1 cellular context compared by ENCODE assay signal in genomic region chr4:110514889-110515479, GRCh38.
TF ChIP-seq lines count a peak whose summit lies in the region.

No MANE protein-coding gene starts in this region.

TF ChIP-seq in K562, 482 proteins besides CTCF, POLR2A, EP300 and RAD21 (continued from another document):
- TF ChIP-seq E2F1 (CRISPR knock-in tag; IDR thresholded peaks at IDR 0.05) (no peak), HNRNPH1 (optimal IDR thresholded peaks at IDR 0.05; ENCODE audit: low read depth, low read length) (no peak), ZNF699 (CRISPR knock-in tag; IDR thresholded peaks at IDR 0.05; ENCODE audit: insufficient replicate concordance) (no peak), ARID3A (IDR thresholded peaks at IDR 0.05; ENCODE audit: borderline replicate concordance, low read depth, low read length) (peak; percentile 88; the same call in 1 of the 2 replicates), TFAP4 (CRISPR knock-in tag; IDR thresholded peaks at IDR 0.05; ENCODE audit: borderline replicate concordance) (no peak), DEAF1 (CRISPR knock-in tag; IDR thresholded peaks at IDR 0.05) (peak; percentile 37; the same call in 1 of the 2 replicates)
